1 cellular context compared by ENCODE assay signal in genomic region chr11:20363500-20364411, GRCh38.
TF ChIP-seq lines count a peak whose summit lies in the region.

TSS of gene HTATIP2 (plus strand) at chr11:20363714. CDS start at chr11:20364238, 524 bp downstream.

TF ChIP-seq in HEK293, 187 proteins besides CTCF, POLR2A, EP300 and RAD21 (continued from another document and continues in another):
- no peak for TF ChIP-seq SETDB1 (IDR thresholded peaks at IDR 0.05; ENCODE audit: insufficient read length, low read length)
- no peak for TF ChIP-seq HOXD13 (CRISPR knock-in tag; IDR thresholded peaks at IDR 0.05; ENCODE audit: borderline replicate concordance)
- no peak for TF ChIP-seq ZNF776 (tag by site-specific recombination; IDR thresholded peaks at IDR 0.05; ENCODE audit: borderline replicate concordance)
- TF ChIP-seq ZNF394 (tag by site-specific recombination; IDR thresholded peaks at IDR 0.05; ENCODE audit: borderline replicate concordance) = no peak
- TF ChIP-seq, protein P1, sequence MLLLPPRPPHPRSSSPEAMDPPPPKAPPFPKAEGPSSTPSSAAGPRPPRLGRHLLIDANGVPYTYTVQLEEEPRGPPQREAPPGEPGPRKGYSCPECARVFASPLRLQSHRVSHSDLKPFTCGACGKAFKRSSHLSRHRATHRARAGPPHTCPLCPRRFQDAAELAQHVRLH (tag by site-specific recombination; IDR thresholded peaks at IDR 0.05) = no peak
- TF ChIP-seq, protein P2, sequence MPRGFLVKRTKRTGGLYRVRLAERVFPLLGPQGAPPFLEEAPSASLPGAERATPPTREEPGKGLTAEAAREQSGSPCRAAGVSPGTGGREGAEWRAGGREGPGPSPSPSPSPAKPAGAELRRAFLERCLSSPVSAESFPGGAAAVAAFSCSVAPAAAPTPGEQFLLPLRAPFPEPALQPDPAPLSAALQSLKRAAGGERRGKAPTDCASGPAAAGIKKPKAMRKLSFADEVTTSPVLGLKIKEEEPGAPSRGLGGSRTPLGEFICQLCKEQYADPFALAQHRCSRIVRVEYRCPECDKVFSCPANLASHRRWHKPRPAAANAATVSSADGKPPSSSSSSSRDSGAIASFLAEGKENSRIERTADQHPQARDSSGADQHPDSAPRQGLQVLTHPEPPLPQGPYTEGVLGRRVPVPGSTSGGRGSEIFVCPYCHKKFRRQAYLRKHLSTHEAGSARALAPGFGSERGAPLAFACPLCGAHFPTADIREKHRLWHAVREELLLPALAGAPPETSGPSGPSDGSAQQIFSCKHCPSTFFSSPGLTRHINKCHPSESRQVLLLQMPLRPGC (tag by site-specific recombination; IDR thresholded peaks at IDR 0.05) = no peak
- no peak for TF ChIP-seq ZNF211 (tag by site-specific recombination; IDR thresholded peaks at IDR 0.05; ENCODE audit: low read depth)
- no peak for TF ChIP-seq ZNF16 (tag by site-specific recombination; IDR thresholded peaks at IDR 0.05; ENCODE audit: low read depth)
- no peak for TF ChIP-seq ZNF426 (tag by site-specific recombination; IDR thresholded peaks at IDR 0.05)
- TF ChIP-seq, protein P3, sequence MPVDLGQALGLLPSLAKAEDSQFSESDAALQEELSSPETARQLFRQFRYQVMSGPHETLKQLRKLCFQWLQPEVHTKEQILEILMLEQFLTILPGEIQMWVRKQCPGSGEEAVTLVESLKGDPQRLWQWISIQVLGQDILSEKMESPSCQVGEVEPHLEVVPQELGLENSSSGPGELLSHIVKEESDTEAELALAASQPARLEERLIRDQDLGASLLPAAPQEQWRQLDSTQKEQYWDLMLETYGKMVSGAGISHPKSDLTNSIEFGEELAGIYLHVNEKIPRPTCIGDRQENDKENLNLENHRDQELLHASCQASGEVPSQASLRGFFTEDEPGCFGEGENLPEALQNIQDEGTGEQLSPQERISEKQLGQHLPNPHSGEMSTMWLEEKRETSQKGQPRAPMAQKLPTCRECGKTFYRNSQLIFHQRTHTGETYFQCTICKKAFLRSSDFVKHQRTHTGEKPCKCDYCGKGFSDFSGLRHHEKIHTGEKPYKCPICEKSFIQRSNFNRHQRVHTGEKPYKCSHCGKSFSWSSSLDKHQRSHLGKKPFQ (tag by site-specific recombination; IDR thresholded peaks at IDR 0.05) = no peak
- no peak for TF ChIP-seq ZNF521 (tag by site-specific recombination; IDR thresholded peaks at IDR 0.05)
- TF ChIP-seq ZBTB7A (tag by site-specific recombination; IDR thresholded peaks at IDR 0.05; ENCODE audit: low read depth) = no peak
- no peak for TF ChIP-seq ZNF404 (tag by site-specific recombination; IDR thresholded peaks at IDR 0.05)
- no peak for TF ChIP-seq ZNF658 (tag by site-specific recombination; IDR thresholded peaks at IDR 0.05)
- no peak for TF ChIP-seq ZNF704 (tag by site-specific recombination; IDR thresholded peaks at IDR 0.05)
- TF ChIP-seq, protein P4, sequence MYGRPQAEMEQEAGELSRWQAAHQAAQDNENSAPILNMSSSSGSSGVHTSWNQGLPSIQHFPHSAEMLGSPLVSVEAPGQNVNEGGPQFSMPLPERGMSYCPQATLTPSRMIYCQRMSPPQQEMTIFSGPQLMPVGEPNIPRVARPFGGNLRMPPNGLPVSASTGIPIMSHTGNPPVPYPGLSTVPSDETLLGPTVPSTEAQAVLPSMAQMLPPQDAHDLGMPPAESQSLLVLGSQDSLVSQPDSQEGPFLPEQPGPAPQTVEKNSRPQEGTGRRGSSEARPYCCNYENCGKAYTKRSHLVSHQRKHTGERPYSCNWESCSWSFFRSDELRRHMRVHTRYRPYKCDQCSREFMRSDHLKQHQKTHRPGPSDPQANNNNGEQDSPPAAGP (tag by site-specific recombination; IDR thresholded peaks at IDR 0.05) = no peak
- no peak for TF ChIP-seq ZNF239 (tag by site-specific recombination; IDR thresholded peaks at IDR 0.05)
- no peak for TF ChIP-seq ZNF433 (tag by site-specific recombination; IDR thresholded peaks at IDR 0.05; ENCODE audit: low read depth)
- TF ChIP-seq ZNF629 (tag by site-specific recombination; IDR thresholded peaks at IDR 0.05) = 0 out of 2 replicates have a peak, but pooled peaks have one; percentile 31
- no peak for TF ChIP-seq GFI1B (tag by site-specific recombination; IDR thresholded peaks at IDR 0.05)
- no peak for TF ChIP-seq ZNF140 (tag by site-specific recombination; IDR thresholded peaks at IDR 0.05)
- TF ChIP-seq ZNF354C (tag by site-specific recombination; IDR thresholded peaks at IDR 0.05; ENCODE audit: borderline replicate concordance, low read depth) = no peak
- no peak for TF ChIP-seq SCRT1 (tag by site-specific recombination; IDR thresholded peaks at IDR 0.05; ENCODE audit: borderline replicate concordance)
- TF ChIP-seq ZNF600 (tag by site-specific recombination; IDR thresholded peaks at IDR 0.05) = 0 out of 2 replicates have a peak, but pooled peaks have one; percentile 42
- TF ChIP-seq HOXA7 (CRISPR knock-in tag; IDR thresholded peaks at IDR 0.05; ENCODE audit: borderline replicate concordance) = no peak
- no peak for TF ChIP-seq ZNF701 (tag by site-specific recombination; IDR thresholded peaks at IDR 0.05)
- TF ChIP-seq ZNF623 (tag by site-specific recombination; IDR thresholded peaks at IDR 0.05) = no peak
- TF ChIP-seq ZBTB44 (tag by site-specific recombination; IDR thresholded peaks at IDR 0.05) = no peak
- TF ChIP-seq PRDM10 (tag by site-specific recombination; IDR thresholded peaks at IDR 0.05) = peak; percentile 94
- TF ChIP-seq KLF9 (tag by site-specific recombination; IDR thresholded peaks at IDR 0.05; ENCODE audit: low read depth) = peak; percentile 45; the same call in 1 of the 2 replicates
- peak; percentile 54 for TF ChIP-seq ZBTB17 (tag by site-specific recombination; IDR thresholded peaks at IDR 0.05)
- no peak for TF ChIP-seq MYNN (tag by site-specific recombination; IDR thresholded peaks at IDR 0.05; ENCODE audit: borderline replicate concordance)
- TF ChIP-seq ZFP41 (tag by site-specific recombination; IDR thresholded peaks at IDR 0.05; ENCODE audit: borderline replicate concordance) = no peak
- TF ChIP-seq ZNF555 (tag by site-specific recombination; conservative IDR thresholded peaks at IDR 0.05) = no peak
- TF ChIP-seq ZNF311 (tag by site-specific recombination; IDR thresholded peaks at IDR 0.05; ENCODE audit: borderline replicate concordance) = no peak
- TF ChIP-seq, protein P5, sequence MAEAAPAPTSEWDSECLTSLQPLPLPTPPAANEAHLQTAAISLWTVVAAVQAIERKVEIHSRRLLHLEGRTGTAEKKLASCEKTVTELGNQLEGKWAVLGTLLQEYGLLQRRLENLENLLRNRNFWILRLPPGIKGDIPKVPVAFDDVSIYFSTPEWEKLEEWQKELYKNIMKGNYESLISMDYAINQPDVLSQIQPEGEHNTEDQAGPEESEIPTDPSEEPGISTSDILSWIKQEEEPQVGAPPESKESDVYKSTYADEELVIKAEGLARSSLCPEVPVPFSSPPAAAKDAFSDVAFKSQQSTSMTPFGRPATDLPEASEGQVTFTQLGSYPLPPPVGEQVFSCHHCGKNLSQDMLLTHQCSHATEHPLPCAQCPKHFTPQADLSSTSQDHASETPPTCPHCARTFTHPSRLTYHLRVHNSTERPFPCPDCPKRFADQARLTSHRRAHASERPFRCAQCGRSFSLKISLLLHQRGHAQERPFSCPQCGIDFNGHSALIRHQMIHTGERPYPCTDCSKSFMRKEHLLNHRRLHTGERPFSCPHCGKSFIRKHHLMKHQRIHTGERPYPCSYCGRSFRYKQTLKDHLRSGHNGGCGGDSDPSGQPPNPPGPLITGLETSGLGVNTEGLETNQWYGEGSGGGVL (tag by site-specific recombination; IDR thresholded peaks at IDR 0.05) = no peak
- TF ChIP-seq GLIS1 (tag by site-specific recombination; IDR thresholded peaks at IDR 0.05) = peak; percentile 39; the same call in 1 of the 2 replicates
- no peak; the same call in 1 of the 2 replicates for TF ChIP-seq ZFP69B (tag by site-specific recombination; IDR thresholded peaks at IDR 0.05)
- no peak for TF ChIP-seq SALL2 (tag by site-specific recombination; IDR thresholded peaks at IDR 0.05; ENCODE audit: borderline replicate concordance)
- no peak for TF ChIP-seq ZNF223 (tag by site-specific recombination; IDR thresholded peaks at IDR 0.05)
- TF ChIP-seq ZNF544 (tag by site-specific recombination; IDR thresholded peaks at IDR 0.05) = no peak
- TF ChIP-seq ZSCAN16 (tag by site-specific recombination; IDR thresholded peaks at IDR 0.05) = no peak
- no peak for TF ChIP-seq ZNF510 (tag by site-specific recombination; IDR thresholded peaks at IDR 0.05; ENCODE audit: insufficient replicate concordance)
- TF ChIP-seq ZEB2 (tag by site-specific recombination; IDR thresholded peaks at IDR 0.05) = no peak
- peak; percentile 21; the same call in 1 of the 2 replicates for TF ChIP-seq ZXDB (tag by site-specific recombination; IDR thresholded peaks at IDR 0.05)
- no peak for TF ChIP-seq BCL11A (tag by site-specific recombination; IDR thresholded peaks at IDR 0.05; ENCODE audit: low read depth)
- TF ChIP-seq ZBTB10 (tag by site-specific recombination; IDR thresholded peaks at IDR 0.05) = no peak
- no peak for TF ChIP-seq ZFP37 (tag by site-specific recombination; IDR thresholded peaks at IDR 0.05)
- TF ChIP-seq ZNF548 (tag by site-specific recombination; IDR thresholded peaks at IDR 0.05) = no peak
- peak; percentile 65 for TF ChIP-seq ZNF341 (tag by site-specific recombination; IDR thresholded peaks at IDR 0.05; ENCODE audit: low read depth)
- TF ChIP-seq REPIN1 (tag by site-specific recombination; IDR thresholded peaks at IDR 0.05; ENCODE audit: low read depth) = no peak
- peak; percentile 67 for TF ChIP-seq ZBTB26 (tag by site-specific recombination; optimal IDR thresholded peaks at IDR 0.05)
- TF ChIP-seq ZNF174 (tag by site-specific recombination; IDR thresholded peaks at IDR 0.05) = no peak
